In genomic region chr11:106482920-106483761, GRCh38 we compare ENCODE assay signal across 14 cellular contexts.
DNase-seq lines count a peak whose midpoint lies in the region; ATAC-seq and TF ChIP-seq lines count a peak whose summit lies in the region.
"Had no signal": no experiment of that assay in that cellular context is flagged by ENCODE, and none has a peak within 500 bp of the region (broad histone marks: within the 10 kb centered on the region; RNA-seq: fewer than 3 reads in every experiment).

No MANE protein-coding gene starts in this region.

- H3K36me3 ChIP-seq in GM23338 (ENCODE audit: insufficient read depth) (no peaks in the 10 kb centered on the region), transverse colon (no peaks in the 10 kb centered on the region)

- intact Hi-C loops in transverse colon (cut with DNase I; ENCODE audit: low total_unique reads): no loop called here
- intact Hi-C loops in Right ventricle myocardium superior (cut with DNase I): no loop called here

- peak; percentile 64 for ATAC-seq in GM23338
- ATAC-seq in SK-N-SH treated with all-trans-retinoic acid at 6 μM for 48 hours: peak; percentile 97
- ATAC-seq in Right ventricle myocardium superior (ENCODE audit: poor library complexity): no peak
- ATAC-seq in GM19351 (IDR thresholded peaks at IDR 0.05; ENCODE audit: unreplicated experiment): no peak
- ATAC-seq: stimulated activated naive CD8-positive, alpha-beta T cell treated with anti-CD3 and anti-CD28 coated beads, Interleukin-15, Interleukin-2, amounts not matched to agents 100 U/mL and 50 U/mL, for 24 hours had no signal

- no peak overlapping the region for H3K27ac Mint-ChIP-seq in GM23338

- no peak for TF ChIP-seq EP300 in transverse colon (IDR thresholded peaks at IDR 0.05; ENCODE audit: low read depth)

- H3K9me3 ChIP-seq in transverse colon: no peaks in the 10 kb centered on the region

- no peaks in the 10 kb centered on the region for H4K20me1 ChIP-seq in GM23338 (replicated peaks; ENCODE audit: insufficient read depth)

- H3K4me3 Mint-ChIP-seq in GM23338: no peak overlapping the region

- TF ChIP-seq POLR2A in transverse colon (IDR thresholded peaks at IDR 0.05): no peak

- H3K4me1 Mint-ChIP-seq in GM23338: peaks cover 11% of the 10 kb centered on the region; the same call in 2 of the 3 replicates

- H3K27me3 Mint-ChIP-seq in GM23338 (ENCODE audit: insufficient read depth, low read depth, poor library complexity): peaks cover 2% of the 10 kb centered on the region

- in situ Hi-C loops in transverse colon (cut with MboI; ENCODE audit: low pct_ligation_motif_present in 1 of 4, low pct_unique_long_range_greater_than_20kb in 1 of 4, low sequenced_read_pairs in 3 of 4): no loop called here

- H3K9me2 ChIP-seq in GM23338 (ENCODE audit: insufficient read depth): no peaks in the 10 kb centered on the region

- H3K27ac ChIP-seq in GM23338 (ENCODE audit: low read depth) (no peak overlapping the region), transverse colon (no peak overlapping the region)
- H3K27ac ChIP-seq: KMS-11, skin epidermis had no signal

- no peaks in the 10 kb centered on the region for H3K79me2 ChIP-seq in GM23338 (replicated peaks; ENCODE audit: insufficient read depth)

- H3K4me2 ChIP-seq in GM23338: no peak overlapping the region
- H3K4me2 ChIP-seq: KMS-11 had no signal

- no peaks in the 10 kb centered on the region for H3F3A ChIP-seq in GM23338 (replicated peaks; ENCODE audit: low read depth)

- no peaks in the 10 kb centered on the region; the same call in 2 of the 3 replicates for H3K9me3 Mint-ChIP-seq in GM23338

- no peaks in the 10 kb centered on the region for H3K27me3 ChIP-seq in GM23338 (ENCODE audit: insufficient read depth)
- no peaks in the 10 kb centered on the region for H3K27me3 ChIP-seq in transverse colon

- H3K4me1 ChIP-seq in GM23338 (ENCODE audit: insufficient read depth): peaks cover 5% of the 10 kb centered on the region; the same call in 1 of the 2 replicates
- no peaks in the 10 kb centered on the region for H3K4me1 ChIP-seq in transverse colon

- WGBS in transverse colon (ENCODE audit: low coverage in 1 of 2), 2 donors: 13 to 32% methylated on average over 3 of the region's 3 CpGs

- DNase-seq in GM23338 (ENCODE audit: low spot score): no peak
- peak; percentile 95 for DNase-seq in foreskin melanocyte
- DNase-seq in retinal pigment epithelial cell (ENCODE audit: low read depth): peak; percentile 68
- no peak for DNase-seq in transverse colon
- no peak for DNase-seq in Right ventricle myocardium superior
- no peak for DNase-seq in cerebellar cortex (ENCODE audit: low spot score)
- DNase-seq: activated CD4-positive, alpha-beta T cell treated with anti-CD3 and anti-CD28 coated beads for 4 hours; amniotic stem cell; OCI-M1; stimulated activated naive CD8-positive, alpha-beta T cell treated with anti-CD3 and anti-CD28 coated beads, Interleukin-15, Interleukin-2, amounts not matched to agents 100 U/mL and 50 U/mL, for 24 hours had no signal

- peak overlapping the region; percentile 44; the same call in 1 of the 2 replicates for H2AFZ ChIP-seq in GM23338

- no peak overlapping the region for H3K4me3 ChIP-seq in GM23338
- H3K4me3 ChIP-seq in retinal pigment epithelial cell (ENCODE audit: low read length): no peak overlapping the region
- no peak overlapping the region for H3K4me3 ChIP-seq in transverse colon
- H3K4me3 ChIP-seq: skin epidermis had no signal

- no peaks in the 10 kb centered on the region for H3K36me3 Mint-ChIP-seq in GM23338 (ENCODE audit: low read depth)

- TF ChIP-seq CTCF in GM23338 (conservative IDR thresholded peaks at IDR 0.05; ENCODE audit: low read depth in 2 of 2): no peak
- no peak for TF ChIP-seq CTCF in retinal pigment epithelial cell (conservative IDR thresholded peaks at IDR 0.05; ENCODE audit: low read depth, low read length)
- TF ChIP-seq CTCF in transverse colon (IDR thresholded peaks at IDR 0.05): no peak

TF ChIP-seq in GM23338, 12 proteins besides CTCF, POLR2A, EP300 and RAD21 (continues in another document):
- no peak for TF ChIP-seq CREB1 (CRISPR knock-in tag; IDR thresholded peaks at IDR 0.05; ENCODE audit: low read depth)
- no peak for TF ChIP-seq JUNB (IDR thresholded peaks at IDR 0.05; ENCODE audit: unreplicated experiment)
- no peak for TF ChIP-seq POLR2AphosphoS5 (IDR thresholded peaks at IDR 0.05; ENCODE audit: low read depth)
- no peak for TF ChIP-seq EZH2phosphoT487 (IDR thresholded peaks at IDR 0.05; ENCODE audit: unreplicated experiment)
- no peak for TF ChIP-seq REST (IDR thresholded peaks at IDR 0.05; ENCODE audit: unreplicated experiment)
- TF ChIP-seq ZNF114 (CRISPR knock-in tag; IDR thresholded peaks at IDR 0.05): no peak
- no peak for TF ChIP-seq ZNF331 (CRISPR knock-in tag; IDR thresholded peaks at IDR 0.05; ENCODE audit: low read depth)

TF ChIP-seq in SK-N-SH treated with all-trans-retinoic acid at 6 μM for 48 hours, 23 proteins besides CTCF, POLR2A, EP300 and RAD21:
- TF ChIP-seq BACH2 (CRISPR knock-in tag; IDR thresholded peaks at IDR 0.05; ENCODE audit: borderline replicate concordance) (no peak), ESRRG (CRISPR knock-in tag; IDR thresholded peaks at IDR 0.05) (no peak), ZFP30 (CRISPR knock-in tag; IDR thresholded peaks at IDR 0.05) (no peak), ISL1 (CRISPR knock-in tag; IDR thresholded peaks at IDR 0.05) (no peak), ZNF565 (CRISPR knock-in tag; conservative IDR thresholded peaks at IDR 0.05; ENCODE audit: low read depth) (no peak), PPARA (CRISPR knock-in tag; IDR thresholded peaks at IDR 0.05; ENCODE audit: borderline replicate concordance) (no peak), CSRNP3 (CRISPR knock-in tag; IDR thresholded peaks at IDR 0.05) (no peak), ZNF70 (CRISPR knock-in tag; IDR thresholded peaks at IDR 0.05) (no peak), RARB (CRISPR knock-in tag; IDR thresholded peaks at IDR 0.05) (no peak), GLIS3 (CRISPR knock-in tag; IDR thresholded peaks at IDR 0.05) (no peak)
- TF ChIP-seq, protein P1, sequence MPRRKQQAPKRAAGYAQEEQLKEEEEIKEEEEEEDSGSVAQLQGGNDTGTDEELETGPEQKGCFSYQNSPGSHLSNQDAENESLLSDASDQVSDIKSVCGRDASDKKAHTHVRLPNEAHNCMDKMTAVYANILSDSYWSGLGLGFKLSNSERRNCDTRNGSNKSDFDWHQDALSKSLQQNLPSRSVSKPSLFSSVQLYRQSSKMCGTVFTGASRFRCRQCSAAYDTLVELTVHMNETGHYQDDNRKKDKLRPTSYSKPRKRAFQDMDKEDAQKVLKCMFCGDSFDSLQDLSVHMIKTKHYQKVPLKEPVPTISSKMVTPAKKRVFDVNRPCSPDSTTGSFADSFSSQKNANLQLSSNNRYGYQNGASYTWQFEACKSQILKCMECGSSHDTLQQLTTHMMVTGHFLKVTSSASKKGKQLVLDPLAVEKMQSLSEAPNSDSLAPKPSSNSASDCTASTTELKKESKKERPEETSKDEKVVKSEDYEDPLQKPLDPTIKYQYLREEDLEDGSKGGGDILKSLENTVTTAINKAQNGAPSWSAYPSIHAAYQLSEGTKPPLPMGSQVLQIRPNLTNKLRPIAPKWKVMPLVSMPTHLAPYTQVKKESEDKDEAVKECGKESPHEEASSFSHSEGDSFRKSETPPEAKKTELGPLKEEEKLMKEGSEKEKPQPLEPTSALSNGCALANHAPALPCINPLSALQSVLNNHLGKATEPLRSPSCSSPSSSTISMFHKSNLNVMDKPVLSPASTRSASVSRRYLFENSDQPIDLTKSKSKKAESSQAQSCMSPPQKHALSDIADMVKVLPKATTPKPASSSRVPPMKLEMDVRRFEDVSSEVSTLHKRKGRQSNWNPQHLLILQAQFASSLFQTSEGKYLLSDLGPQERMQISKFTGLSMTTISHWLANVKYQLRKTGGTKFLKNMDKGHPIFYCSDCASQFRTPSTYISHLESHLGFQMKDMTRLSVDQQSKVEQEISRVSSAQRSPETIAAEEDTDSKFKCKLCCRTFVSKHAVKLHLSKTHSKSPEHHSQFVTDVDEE (CRISPR knock-in tag; IDR thresholded peaks at IDR 0.05): no peak

Comparison
In these comparisons a context has a peak if more than half of its experiments do, and no peak if none do; other contexts are left out.
1. ATAC-seq: peak in GM23338 (single experiment) and SK-N-SH treated with all-trans-retinoic acid at 6 μM for 48 hours (single experiment); none in Right ventricle myocardium superior (single experiment) and GM19351 (single experiment).
2. DNase-seq: peak in foreskin melanocyte (single experiment) and retinal pigment epithelial cell (single experiment); none in GM23338 (single experiment), transverse colon (single experiment), Right ventricle myocardium superior (single experiment) and cerebellar cortex (single experiment).